ENCODE assay signal across 1 cellular context in genomic region chr4:86543560-86544312, GRCh38.
TF ChIP-seq lines count a peak whose summit lies in the region.

No MANE protein-coding gene starts in this region.

TF ChIP-seq in H1, 55 proteins besides CTCF, POLR2A, EP300 and RAD21:
- no peak for TF ChIP-seq YY1 (IDR thresholded peaks at IDR 0.05; ENCODE audit: low read depth, low read length)
- no peak for TF ChIP-seq BACH1 (IDR thresholded peaks at IDR 0.05; ENCODE audit: low read length)
- TF ChIP-seq RNF2 (IDR thresholded peaks at IDR 0.05; ENCODE audit: borderline replicate concordance, low read depth, low read length, missing control alignments, poor library complexity, severe bottlenecking) = no peak
- TF ChIP-seq GTF2F1 (IDR thresholded peaks at IDR 0.05; ENCODE audit: borderline replicate concordance, low read depth, low read length) = no peak
- TF ChIP-seq CHD7 (IDR thresholded peaks at IDR 0.05; ENCODE audit: insufficient replicate concordance, low read length) = no peak
- TF ChIP-seq SP2 (IDR thresholded peaks at IDR 0.05; ENCODE audit: low read length) = no peak
- TF ChIP-seq MAFK (IDR thresholded peaks at IDR 0.05; ENCODE audit: low read depth, low read length) = no peak
- TF ChIP-seq BCL11A (IDR thresholded peaks at IDR 0.05; ENCODE audit: low read depth in 2 of 2, low read length in 2 of 2) = no peak
- TF ChIP-seq SIX5 (IDR thresholded peaks at IDR 0.05; ENCODE audit: low read depth, low read length) = no peak
- no peak for TF ChIP-seq PHF8 (conservative IDR thresholded peaks at IDR 0.05; ENCODE audit: low read depth, low read length)
- no peak for TF ChIP-seq CHD1 (IDR thresholded peaks at IDR 0.05; ENCODE audit: low read depth, low read length)
- no peak for TF ChIP-seq CTBP2 (IDR thresholded peaks at IDR 0.05; ENCODE audit: borderline replicate concordance, insufficient read depth, insufficient read length, low read length)
- no peak for TF ChIP-seq SIN3A (conservative IDR thresholded peaks at IDR 0.05 in 1 of 2, IDR thresholded peaks at IDR 0.05 in 1 of 2; ENCODE audit: low read depth in 1 of 2, low read length in 2 of 2)
- TF ChIP-seq SUZ12 (IDR thresholded peaks at IDR 0.05; ENCODE audit: low read length) = no peak
- no peak for TF ChIP-seq KDM4A (IDR thresholded peaks at IDR 0.05; ENCODE audit: low read depth, low read length, severe bottlenecking)
- no peak for TF ChIP-seq JUND (IDR thresholded peaks at IDR 0.05; ENCODE audit: low read length)
